In the genomic region with DNA sequence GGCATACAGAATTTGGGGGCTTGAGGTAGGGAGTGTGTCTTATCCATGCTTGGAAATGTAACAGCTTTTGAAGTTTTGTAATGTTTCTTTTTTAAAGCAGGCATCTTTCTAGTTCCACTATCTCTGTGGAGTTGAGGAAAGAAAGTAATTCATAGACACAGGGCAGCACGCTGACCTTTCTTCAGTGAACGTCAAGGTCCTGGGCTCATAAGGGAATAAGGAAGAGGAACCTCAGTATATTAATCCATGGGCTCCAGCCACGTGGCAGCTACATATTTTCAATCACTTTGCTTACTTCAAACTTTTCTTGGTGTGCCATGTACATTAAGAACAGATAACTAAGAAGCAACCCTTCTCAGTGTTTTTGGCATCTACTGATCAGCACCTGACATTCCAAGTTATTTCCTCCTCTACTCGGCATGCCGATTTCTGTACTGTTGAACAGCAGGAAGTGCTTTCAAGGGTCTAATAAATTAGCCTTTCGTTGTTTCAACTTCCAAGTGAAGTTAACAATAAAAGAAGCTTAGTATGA, we compare ENCODE assay signal across 18 cellular contexts.
DNase-seq lines count a peak whose midpoint lies in the region; ATAC-seq and TF ChIP-seq lines count a peak whose summit lies in the region.
"Had no signal": no experiment of that assay in that cellular context is flagged by ENCODE, and none has a peak within 500 bp of the region (broad histone marks: within the 10 kb centered on the region; RNA-seq: fewer than 3 reads in every experiment).

No MANE protein-coding gene starts in this region.

- H3K9me3 ChIP-seq in colonic mucosa (no peaks in the 10 kb centered on the region), left lung (no peaks in the 10 kb centered on the region), psoas muscle (no peaks in the 10 kb centered on the region), vagina (no peaks in the 10 kb centered on the region)
- H3K9me3 ChIP-seq: ovary had no signal

- H3K27me3 ChIP-seq in colonic mucosa (no peaks in the 10 kb centered on the region), left lung (no peaks in the 10 kb centered on the region), psoas muscle (ENCODE audit: insufficient read depth in 3 of 3, low read length in 2 of 3) (no peaks in the 10 kb centered on the region), vagina (no peaks in the 10 kb centered on the region)
- H3K27me3 ChIP-seq: ovary had no signal

- no peak for TF ChIP-seq POLR2A in vagina (IDR thresholded peaks at IDR 0.05)

- no peaks in the 10 kb centered on the region for H3K36me3 ChIP-seq in colonic mucosa
- H3K36me3 ChIP-seq in left lung: no peaks in the 10 kb centered on the region
- H3K36me3 ChIP-seq in psoas muscle (ENCODE audit: insufficient read depth in 1 of 2, low read depth in 1 of 2): no peaks in the 10 kb centered on the region
- H3K36me3 ChIP-seq in vagina: no peaks in the 10 kb centered on the region
- H3K36me3 ChIP-seq: ovary had no signal

- 39 to 45% (median 44%) methylated on average over 6 of the region's 6 CpGs for WGBS in psoas muscle, 3 donors

- H3K4me3 ChIP-seq in colonic mucosa (no peak overlapping the region), left lung (no peak overlapping the region), psoas muscle (no peak overlapping the region), vagina (no peak overlapping the region)
- H3K4me3 ChIP-seq: ovary had no signal

- peak overlapping the region; percentile 14 for H3K27ac ChIP-seq in colonic mucosa
- peak overlapping the region; percentile 30 to 59 for H3K27ac ChIP-seq in left lung
- H3K27ac ChIP-seq in psoas muscle: peak overlapping the region; percentile 6
- H3K27ac ChIP-seq in vagina: peak overlapping the region; percentile 31

- H3K4me1 ChIP-seq in colonic mucosa (no peaks in the 10 kb centered on the region), left lung (peaks cover 16 to 32% of the 10 kb centered on the region in 2 donors), psoas muscle (no peaks in the 10 kb centered on the region), vagina (peaks cover 8% of the 10 kb centered on the region)

- TF ChIP-seq CTCF in colonic mucosa (IDR thresholded peaks at IDR 0.05): no peak
- no peak for TF ChIP-seq CTCF in left lung (IDR thresholded peaks at IDR 0.05)
- TF ChIP-seq CTCF in psoas muscle (IDR thresholded peaks at IDR 0.05): no peak
- TF ChIP-seq CTCF in vagina (IDR thresholded peaks at IDR 0.05): no peak

- no peak for DNase-seq in colonic mucosa
- no peak for DNase-seq in left lung
- DNase-seq in psoas muscle: no peak
- DNase-seq in vagina (ENCODE audit: extremely low spot score in 2 of 2): no peak
- DNase-seq in AG08396 (ENCODE audit: low spot score): no peak
- no peak for DNase-seq in GOT3 (lab: John Stamatoyannopoulos, UW)
- no peak for DNase-seq in activated CD4-positive, alpha-beta T cell treated with anti-CD3 and anti-CD28 coated beads, Interleukin-2, amount 50 U/mL, for 48 hours
- DNase-seq: activated CD4-positive, CD25-positive, alpha-beta regulatory T cell; C1 segment of cervical spinal cord; cortex of kidney; DMS 273 treated with DMSO at 0.1 percent for 48 hours; NCI-H146; NCI-H446 treated with DMSO at 0.1 percent for 48 hours; SHP77; stimulated activated CD4-positive, alpha-beta T cell treated with anti-CD3 and anti-CD28 coated beads, Interleukin-15, amount 100 ng/mL, for 24 hours had no signal

- intact Hi-C loops in colonic mucosa (cut with DNase I) (no loop called here), left lung (cut with DNase I) (no loop called here), psoas muscle (cut with DNase I) (no loop called here), vagina (cut with DNase I) (no loop called here)

- no peak overlapping the region for H3K9ac ChIP-seq in colonic mucosa (ENCODE audit: low read depth in 2 of 2, low read length in 2 of 2)

- ATAC-seq in left lung (peak; percentile 8), psoas muscle (no peak)
- ATAC-seq: esophagus mucosa, HCT116 had no signal
